ENCODE assay signal across 8 cellular contexts in the genomic region with DNA sequence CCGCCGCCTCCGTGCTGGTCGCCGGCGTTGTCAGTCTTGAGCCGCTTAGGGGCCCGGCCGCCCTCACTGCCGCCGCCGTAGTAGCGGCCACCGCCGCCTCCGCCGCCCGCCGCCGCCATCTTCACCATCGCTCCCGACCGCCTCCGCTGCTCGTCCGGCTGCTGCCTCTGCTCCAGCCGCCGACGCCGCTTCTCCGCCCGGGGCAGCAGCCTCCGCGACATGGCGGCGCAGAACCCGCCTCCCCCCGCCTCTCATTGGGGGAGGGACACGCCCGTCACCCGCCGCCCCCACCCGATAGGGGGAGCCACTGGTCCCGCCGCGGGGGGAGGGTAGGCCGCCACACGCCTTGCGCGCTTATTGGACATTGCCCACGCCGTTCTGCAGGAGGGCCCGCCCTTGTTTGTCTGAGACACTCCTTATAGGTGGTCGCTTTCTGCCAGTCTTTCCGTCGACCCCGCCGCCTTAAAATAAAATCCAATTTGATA. TPM values are rescaled to one million over a fixed set of nuclear protein-coding genes. Genes with fewer than 3 reads are reported as not detected.
DNase-seq lines count a peak whose midpoint lies in the region; ATAC-seq lines count a peak whose summit lies in the region.

A gene (minus strand): TSS at position 241 of the 485 bp plus-strand sequence. CDS start 20 bp downstream, at position 221.

- peak; percentile 52 for ATAC-seq in HG03280 (IDR thresholded peaks at IDR 0.05; ENCODE audit: unreplicated experiment)
- peak; percentile 72 for ATAC-seq in stimulated activated naive CD8-positive, alpha-beta T cell treated with anti-CD3 and anti-CD28 coated beads, Interleukin-15, Interleukin-2, amounts not matched to agents 100 U/mL and 50 U/mL, for 24 hours

- no peaks in the 10 kb centered on the region for H3K9me3 ChIP-seq in mesodermal cell (ENCODE audit: control insufficient read depth, low read length)

- peak; percentile 99 for DNase-seq in stimulated activated CD4-positive, alpha-beta T cell treated with anti-CD3 and anti-CD28 coated beads, Interleukin-15, amount 100 ng/mL, for 48 hours (ENCODE audit: low read depth in 2 of 2)
- DNase-seq in stimulated activated CD4-positive, alpha-beta T cell treated with anti-CD3 and anti-CD28 coated beads, Interleukin-4, amount 100 ng/mL, for 24 hours = no peak
- peak; percentile 99 for DNase-seq in activated CD4-positive, alpha-beta T cell treated with anti-CD3 and anti-CD28 coated beads for 1 hour
- DNase-seq in dermis microvascular lymphatic vessel endothelial cell (ENCODE audit: low read depth in 2 of 2) (no peak), NCI-H1694 treated with DMSO at 0.1 percent for 48 hours (lab: John Stamatoyannopoulos, UW) (no peak)
- peak; percentile 99 for DNase-seq in stimulated activated naive CD8-positive, alpha-beta T cell treated with anti-CD3 and anti-CD28 coated beads, Interleukin-15, Interleukin-2, amounts not matched to agents 100 U/mL and 50 U/mL, for 24 hours

- peak within 1 kb of the TSS; percentile 100 for H3K27ac ChIP-seq in mesodermal cell (ENCODE audit: low read depth, low read length, severe bottlenecking)

- H3K4me3 ChIP-seq in mesodermal cell (ENCODE audit: extremely low read depth, insufficient read depth, low read length, poor library complexity, severe bottlenecking) = peak within 1 kb of the TSS; percentile 91

- H3K4me1 ChIP-seq in mesodermal cell (ENCODE audit: control insufficient read depth, insufficient read depth, low read length, poor library complexity, severe bottlenecking) = peaks cover 24% of the 10 kb centered on the region

- H3K36me3 ChIP-seq in mesodermal cell (ENCODE audit: control insufficient read depth, insufficient read depth, low read length) = peaks cover 42% of the 10 kb centered on the region

- WGBS in mesodermal cell (ENCODE audit: insufficient coverage in 2 of 2), 2 experiments = 0% methylated on average over 18 to 46 of the region's 58 CpGs

RNA-seq across cellular contexts. Expression of the gene that starts here (rescaled TPM):
- total RNA-seq in dermis microvascular lymphatic vessel endothelial cell = 263 and 288 TPM in 2 replicates
- 472 TPM for polyA plus RNA-seq in mesodermal cell (2013, experiment 1 of 2)
- 471 TPM for polyA plus RNA-seq in mesodermal cell (2013, experiment 2 of 2)

Comparison
In these comparisons a context has a peak if more than half of its experiments do, and no peak if none do; other contexts are left out.
1. DNase-seq: peak in stimulated activated CD4-positive, alpha-beta T cell treated with anti-CD3 and anti-CD28 coated beads, Interleukin-15, amount 100 ng/mL, for 48 hours (2 of 2), activated CD4-positive, alpha-beta T cell treated with anti-CD3 and anti-CD28 coated beads for 1 hour (single experiment) and stimulated activated naive CD8-positive, alpha-beta T cell treated with anti-CD3 and anti-CD28 coated beads, Interleukin-15, Interleukin-2, amounts not matched to agents 100 U/mL and 50 U/mL, for 24 hours (single experiment); none in stimulated activated CD4-positive, alpha-beta T cell treated with anti-CD3 and anti-CD28 coated beads, Interleukin-4, amount 100 ng/mL, for 24 hours (single experiment), dermis microvascular lymphatic vessel endothelial cell (0 of 2) and NCI-H1694 treated with DMSO at 0.1 percent for 48 hours (single experiment).